Comparison of ENCODE assay signal across 10 cellular contexts in genomic region chr7:4861673-4862072, GRCh38. TPM values are rescaled to one million over a fixed set of nuclear protein-coding genes. Genes with fewer than 3 reads are reported as not detected.
DNase-seq lines count a peak whose midpoint lies in the region; ATAC-seq, FAIRE-seq and TF ChIP-seq lines count a peak whose summit lies in the region.
"Had no signal": no experiment of that assay in that cellular context is flagged by ENCODE, and none has a peak within 500 bp of the region (broad histone marks: within the 10 kb centered on the region; RNA-seq: fewer than 3 reads in every experiment).

PAPOLB (minus strand) TSS chr7:4862030; CDS start chr7:4861810, 220 bp downstream.

- H3K79me2 ChIP-seq in K562 (ENCODE audit: control insufficient read depth, insufficient read depth, low read length): no peaks in the 10 kb centered on the region

- H2AK9ac ChIP-seq in IMR-90 (replicated peaks; ENCODE audit: low read depth, low read length, poor library complexity): no peak within 1 kb of the TSS

- H3K36me3 ChIP-seq in IMR-90 (ENCODE audit: control insufficient read depth, insufficient read depth, low read length): no peaks in the 10 kb centered on the region
- no peaks in the 10 kb centered on the region for H3K36me3 ChIP-seq in K562 (ENCODE audit: control insufficient read depth, insufficient read depth, low read length)
- no peaks in the 10 kb centered on the region for H3K36me3 ChIP-seq in lower lobe of right lung
- H3K36me3 ChIP-seq in testis (ENCODE audit: low read depth, missing control alignments): no peaks in the 10 kb centered on the region

- no peak within 1 kb of the TSS for H3K4me3 Mint-ChIP-seq in endothelial cell (ENCODE audit: unreplicated experiment)
- H3K4me3 Mint-ChIP-seq: HFFc6 had no signal

- H3K27ac Mint-ChIP-seq in endothelial cell (ENCODE audit: unreplicated experiment): no peak within 1 kb of the TSS
- H3K27ac Mint-ChIP-seq: HFFc6 had no signal

- H3K9me1 ChIP-seq in IMR-90 (ENCODE audit: insufficient read depth, low read length): no peaks in the 10 kb centered on the region
- no peaks in the 10 kb centered on the region for H3K9me1 ChIP-seq in K562 (ENCODE audit: control insufficient read depth, insufficient read depth, low read length)

- POLR2A ChIA-PET in IMR-90 (lab: Charles Lee; ENCODE audit: unreplicated experiment) (no interaction called here), K562 (lab: Yijun Ruan, JAX) (interaction anchor here (1.0 kb wide), 1 partner anchor 8 kb away, joined by 6 read pairs; no protein-coding TSS in a partner anchor)

- H3K27me3 ChIP-seq in IMR-90 (ENCODE audit: control insufficient read depth, insufficient read depth, low read length) (peaks cover 7% of the 10 kb centered on the region), K562 (ENCODE audit: control insufficient read depth in 2 of 2, insufficient read depth in 2 of 2, low read length in 2 of 2) (no peaks in the 10 kb centered on the region), lower lobe of right lung (ENCODE audit: low read depth) (no peaks in the 10 kb centered on the region), testis (no peaks in the 10 kb centered on the region)

- in situ Hi-C loops in IMR-90 (cut with MboI; ENCODE audit: low sequenced_read_pairs) (no loop called here), K562 (cut with MboI) (no loop called here)

- no peak within 1 kb of the TSS for H2AK5ac ChIP-seq in IMR-90 (ENCODE audit: low read depth, low read length)

- dilution Hi-C loops in IMR-90 (cut with HindIII; ENCODE audit: low sequenced_read_pairs, unreplicated experiment): no loop called here

- H2BK15ac ChIP-seq in IMR-90 (ENCODE audit: low read depth, low read length): no peak within 1 kb of the TSS

- no peak within 1 kb of the TSS for H3K4ac ChIP-seq in IMR-90 (ENCODE audit: low read depth, low read length)

- no peak within 1 kb of the TSS for H2AFZ ChIP-seq in IMR-90 (replicated peaks; ENCODE audit: low read length, poor library complexity)
- H2AFZ ChIP-seq in K562 (ENCODE audit: low read depth, low read length): no peak within 1 kb of the TSS

- 45% methylated on average over 17 of the region's 46 CpGs; no CpG with 5 or more reads in 1 of the 2 experiments for WGBS in IMR-90 (ENCODE audit: extremely low coverage in 2 of 2, insufficient read length in 1 of 2), 2 experiments
- 90% methylated on average over 19 of the region's 46 CpGs for WGBS in K562 (ENCODE audit: insufficient coverage, low coverage, missing lambda C conversion rate)
- WGBS in testis, 2 donors: 7% methylated on average over 41 to 46 of the region's 46 CpGs

- H3K14ac ChIP-seq in IMR-90 (replicated peaks; ENCODE audit: low read depth, low read length): no peak within 1 kb of the TSS

- H3K56ac ChIP-seq in IMR-90 (ENCODE audit: extremely low read depth, insufficient read depth, low read length): no peak within 1 kb of the TSS

- H4K8ac ChIP-seq in IMR-90 (ENCODE audit: low read depth in 2 of 2, low read length in 2 of 2): no peak within 1 kb of the TSS

- CTCF ChIA-PET in IMR-90 (lab: Yijun Ruan, JAX) (no interaction called here), K562 (lab: Yijun Ruan, JAX; ENCODE audit: low intra/inter-chr PET ratio) (no interaction called here)

- no peak for ATAC-seq in IMR-90 (ENCODE audit: low read depth)
- no peak for ATAC-seq in K562
- ATAC-seq in lower lobe of right lung: peak; percentile 33 to 35

- H3K79me1 ChIP-seq in IMR-90 (ENCODE audit: low read depth in 1 of 2, low read length in 2 of 2): no peaks in the 10 kb centered on the region

- H4K20me1 ChIP-seq in IMR-90 (ENCODE audit: insufficient read depth, low read length): no peaks in the 10 kb centered on the region
- H4K20me1 ChIP-seq in K562 (replicated peaks; ENCODE audit: control insufficient read depth, insufficient read depth, low read length): no peaks in the 10 kb centered on the region

- no peak within 1 kb of the TSS for H3K4me2 ChIP-seq in IMR-90 (ENCODE audit: low read depth, low read length)
- H3K4me2 ChIP-seq in K562 (ENCODE audit: insufficient read depth, low read length): no peak within 1 kb of the TSS
- H3K4me2 ChIP-seq: KMS-11 had no signal

- no peaks in the 10 kb centered on the region for H3K4me1 Mint-ChIP-seq in endothelial cell (ENCODE audit: unreplicated experiment)

- H3K4me3 ChIP-seq in IMR-90 (ENCODE audit: insufficient read depth, low read depth, low read length) (0 out of 2 replicates have a peak within 1 kb of the TSS, but pooled peaks have one; percentile 10), K562 (no peak within 1 kb of the TSS), lower lobe of right lung (peak within 1 kb of the TSS; percentile 40), testis (peak within 1 kb of the TSS; percentile 52 to 63)

- H3K36me3 Mint-ChIP-seq in endothelial cell (ENCODE audit: low read depth, unreplicated experiment): no peaks in the 10 kb centered on the region

- H4K91ac ChIP-seq in IMR-90 (ENCODE audit: insufficient read depth, low read depth, low read length): no peak within 1 kb of the TSS

- no peak within 1 kb of the TSS for H3K23ac ChIP-seq in IMR-90 (ENCODE audit: low read depth, low read length)

- TF ChIP-seq RAD21 in IMR-90 (IDR thresholded peaks at IDR 0.05; ENCODE audit: low read length) (no peak), K562 (CRISPR knock-in tag; conservative IDR thresholded peaks at IDR 0.05 in 1 of 2, IDR thresholded peaks at IDR 0.05 in 1 of 2) (no peak)

- H3K9me3 ChIP-seq in IMR-90 (ENCODE audit: control insufficient read depth, insufficient read depth, low read length) (peaks cover 4% of the 10 kb centered on the region; the same call in 1 of the 2 replicates), K562 (replicated peaks; ENCODE audit: control insufficient read depth, insufficient read depth, low read depth, low read length) (0 out of 2 replicates have a peak, but pooled peaks cover 2% of the 10 kb centered on the region), lower lobe of right lung (no peaks in the 10 kb centered on the region), testis (no peaks in the 10 kb centered on the region)

- H2BK5ac ChIP-seq in IMR-90 (ENCODE audit: low read depth, low read length, poor library complexity, severe bottlenecking): no peak within 1 kb of the TSS

- H3K4me1 ChIP-seq in IMR-90 (ENCODE audit: control insufficient read depth, insufficient read depth, low read length) (no peaks in the 10 kb centered on the region), K562 (replicated peaks in 1 of 2; ENCODE audit: control insufficient read depth in 2 of 2, insufficient read depth in 2 of 2, low read length in 2 of 2) (no peaks in the 10 kb centered on the region), lower lobe of right lung (no peaks in the 10 kb centered on the region), testis (no peaks in the 10 kb centered on the region)

- no peak for DNase-seq in IMR-90
- no peak for DNase-seq in K562 (ENCODE audit: extremely low read depth in 1 of 4, low spot score in 3 of 4)
- DNase-seq in lower lobe of right lung: no peak
- peak; percentile 69 for DNase-seq in testis
- no peak for DNase-seq in endothelial cell (ENCODE audit: low spot score)
- no peak for DNase-seq in HuH-7 (ENCODE audit: low spot score)
- no peak for DNase-seq in NCI-H1436 treated with DMSO at 0.1 percent for 48 hours (lab: John Stamatoyannopoulos, UW)
- DNase-seq: HFFc6, small intestine had no signal

- TF ChIP-seq POLR2A in IMR-90 (IDR thresholded peaks at IDR 0.05; ENCODE audit: low read depth, low read length) (no peak), K562 (conservative IDR thresholded peaks at IDR 0.05) (no peak), testis (IDR thresholded peaks at IDR 0.05) (no peak)

- H3K27me3 Mint-ChIP-seq in endothelial cell (ENCODE audit: unreplicated experiment): peaks cover 2% of the 10 kb centered on the region

- no peak within 1 kb of the TSS for H4K5ac ChIP-seq in IMR-90 (ENCODE audit: low read depth, low read length)

- H3K9me3 Mint-ChIP-seq in endothelial cell (ENCODE audit: unreplicated experiment): peaks cover 5% of the 10 kb centered on the region
- H3K9me3 Mint-ChIP-seq: HFFc6 had no signal

- H3K9ac ChIP-seq in IMR-90 (ENCODE audit: low read depth, low read length) (no peak within 1 kb of the TSS), K562 (ENCODE audit: insufficient read depth in 1 of 2, low read depth in 2 of 2, low read length in 2 of 2) (no peak within 1 kb of the TSS)
- H3K9ac ChIP-seq: KMS-11 had no signal

- TF ChIP-seq CTCF in IMR-90 (conservative IDR thresholded peaks at IDR 0.05; ENCODE audit: low read depth, low read length): no peak
- no peak for TF ChIP-seq CTCF in K562 (IDR thresholded peaks at IDR 0.05 in 2 of 3, conservative IDR thresholded peaks at IDR 0.05 in 1 of 3; ENCODE audit: insufficient read depth in 2 of 3, low read depth in 1 of 3, low read length in 3 of 3)
- TF ChIP-seq CTCF in lower lobe of right lung (IDR thresholded peaks at IDR 0.05): no peak
- TF ChIP-seq CTCF in testis (IDR thresholded peaks at IDR 0.05): no peak
- TF ChIP-seq CTCF in endothelial cell (IDR thresholded peaks at IDR 0.05; ENCODE audit: unreplicated experiment): no peak

- H2BK120ac ChIP-seq in IMR-90 (ENCODE audit: low read depth, low read length): no peak within 1 kb of the TSS

- no peak within 1 kb of the TSS for H2BK20ac ChIP-seq in IMR-90 (ENCODE audit: low read depth, low read length)

- BruUV-seq in IMR-90 (replicated peaks; lab: Mats Ljungman, UMichigan): no TSS peak
- BruUV-seq in K562 (replicated peaks; lab: Mats Ljungman, UMichigan): no TSS peak

- FAIRE-seq in K562 (lab: Jason Lieb, UNC): no peak
- FAIRE-seq: small intestine had no signal

- intact Hi-C loops in IMR-90 (cut with micrococcal nuclease): no loop called here
- intact Hi-C loops in K562 (cut with micrococcal nuclease): no loop called here
- intact Hi-C loops in lower lobe of right lung (cut with DNase I): no loop called here
- intact Hi-C loops in testis (cut with DNase I; ENCODE audit: low total_unique reads): no loop called here

- TF ChIP-seq EP300 in K562 (IDR thresholded peaks at IDR 0.05; ENCODE audit: low read length): no peak

- no peak within 1 kb of the TSS for H3K18ac ChIP-seq in IMR-90 (ENCODE audit: low read depth, low read length)

- H3K27ac ChIP-seq in IMR-90 (ENCODE audit: insufficient read depth, low read length) (no peak within 1 kb of the TSS), K562 (ENCODE audit: extremely low read depth, low read depth, low read length) (no peak within 1 kb of the TSS), lower lobe of right lung (no peak within 1 kb of the TSS), testis (peak within 1 kb of the TSS; percentile 74 to 75)
- H3K27ac ChIP-seq: KMS-11 had no signal

RNA-seq across cellular contexts. Expression of gene PAPOLB, which starts in this region (rescaled TPM):
- total RNA-seq in IMR-90 (2012; rRNA removed) (under 0.01 TPM in 2 replicates), K562 (2014; rRNA removed) (0.12 TPM in 1 of 2 replicates, not detected in the other), K562 (2014; rRNA removed; fragmentation: Illumina TruSeq; extraction: Trizol) (0.26 and 0.33 TPM in 2 replicates), K562 (2015; rRNA removed; fragmentation: Illumina TruSeq; extraction: Trizol) (0.23 and 0.29 TPM in 2 replicates), K562 (2021) (0.16 and 0.25 TPM in 2 replicates), lower lobe of right lung (0.24 TPM), testis (10 to 100 TPM; 19.1 to 29.1 TPM), endothelial cell (ENCODE audit: unreplicated experiment) (0.10 TPM)
- polyA plus RNA-seq in IMR-90 (2012; rRNA removed) (not detected in 2 replicates), K562 (2011; rRNA removed) (0.01 and 0.04 TPM in 2 replicates), K562 (2014; fragmentation: Illumina TruSeq; extraction: Trizol) (not detected in 2 replicates), K562 (2014; fragmentation: Nextera tagmentation; extraction: Ambion mirVana) (not detected), K562 (2014; rRNA removed) (0.05 TPM in 1 of 2 replicates, not detected in the other), testis (ENCODE audit: insufficient read depth, low read depth, low replicate concordance) (65.2 TPM)
- not detected in 2 replicates for polyA plus RNA-seq in IMR-90 (2012; cell fraction: cytosol; rRNA removed)
- polyA plus RNA-seq in IMR-90 (2012; cell fraction: nucleus; rRNA removed; ENCODE audit: low replicate concordance): not detected in 2 replicates
- 2.8 and 9.8 TPM in 2 replicates for total RNA-seq in K562 (2011; cell fraction: chromatin; rRNA removed; ENCODE audit: low replicate concordance)
- 1.0 and 1.3 TPM in 2 replicates for total RNA-seq in K562 (2011; cell fraction: nucleolus; rRNA removed)
- 2.3 and 2.8 TPM in 2 replicates for total RNA-seq in K562 (2011; cell fraction: nucleoplasm; rRNA removed)
- polyA plus RNA-seq in K562 (2011; cell fraction: cytosol; rRNA removed): not detected in 2 replicates
- 0.16 and 0.20 TPM in 2 replicates for polyA plus RNA-seq in K562 (2011; cell fraction: nucleus; rRNA removed)
- polyA plus RNA-seq in K562 (2012): 0.03 TPM in 1 of 2 replicates, not detected in the other
- polyA minus RNA-seq in K562 (2011; rRNA and poly(A)+ RNA removed): 0.81 and 0.99 TPM in 2 replicates
- not detected in 2 replicates for polyA minus RNA-seq in K562 (2011; cell fraction: cytosol; rRNA and poly(A)+ RNA removed)
- polyA minus RNA-seq in K562 (2011; cell fraction: nucleus; rRNA and poly(A)+ RNA removed): 0.94 and 1.6 TPM in 2 replicates
- total RNA-seq: HFFc6 had no signal

Comparison
In these comparisons a context has a peak if more than half of its experiments do, and no peak if none do; other contexts are left out.
1. RNA of gene PAPOLB (polyA plus RNA-seq): 65.2 TPM in testis (single experiment); 0.01 to 0.20 TPM in K562 and not detected in IMR-90; every median in the first group is over 10 times any median in the second.
2. Peak in ATAC-seq and H3K4me3 ChIP-seq in lower lobe of right lung; RNA of the gene not detected or under 1 TPM.
3. H3K27ac ChIP-seq: peak in testis (2 of 2); none in IMR-90 (single experiment), K562 (single experiment) and lower lobe of right lung (single experiment).